ENCODE assay signal across 21 cellular contexts in genomic region chr10:53489783-53490182, GRCh38.
DNase-seq lines count a peak whose midpoint lies in the region; TF ChIP-seq lines count a peak whose summit lies in the region.
"Had no signal": no experiment of that assay in that cellular context is flagged by ENCODE, and none has a peak within 500 bp of the region (broad histone marks: within the 10 kb centered on the region; RNA-seq: fewer than 3 reads in every experiment).

No MANE protein-coding gene starts in this region.

- H3K36me3 Mint-ChIP-seq in endodermal cell (ENCODE audit: low read depth): peaks cover 36% of the 10 kb centered on the region
- H3K36me3 Mint-ChIP-seq: CD14-positive monocyte; CD8-positive, alpha-beta memory T cell had no signal

- H3K79me1 ChIP-seq in mesendoderm (ENCODE audit: low read length): no peaks in the 10 kb centered on the region

- 37 to 45% methylated on average over 2 to 3 of the region's 3 CpGs for WGBS in endodermal cell (ENCODE audit: insufficient coverage in 1 of 2, insufficient read length in 1 of 2), 2 experiments
- WGBS in mesendoderm (ENCODE audit: extremely low coverage, insufficient coverage, low lambda C conversion rate): no CpG with 5 or more reads among the region's 3 CpGs
- WGBS in smooth muscle cell (ENCODE audit: low lambda C conversion rate): 30% methylated on average over 3 of the region's 3 CpGs
- WGBS in adrenal gland, 4 donors: 48 to 64% (median 57%) methylated on average over 3 of the region's 3 CpGs

- H3K9me3 ChIP-seq in HUES48 (ENCODE audit: control insufficient read depth, insufficient read depth, low read length) (peaks cover 29% of the 10 kb centered on the region), endodermal cell (ENCODE audit: control insufficient read depth, low read length) (peaks cover 63% of the 10 kb centered on the region), smooth muscle cell (replicated peaks; ENCODE audit: low read depth) (peaks cover 5% of the 10 kb centered on the region), adrenal gland (replicated peaks in 1 of 3) (no peaks in the 10 kb centered on the region)
- H3K9me3 ChIP-seq: A549, BE2C had no signal

- H2BK120ac ChIP-seq in mesendoderm (ENCODE audit: low read depth, low read length): peak overlapping the region; percentile 51

- H2AFZ ChIP-seq in smooth muscle cell (ENCODE audit: low read depth): peak overlapping the region; percentile 50

- no peak overlapping the region for H2AK5ac ChIP-seq in mesendoderm (ENCODE audit: low read length)

- TF ChIP-seq CTCF in endodermal cell (conservative IDR thresholded peaks at IDR 0.05) (peak; percentile 24), smooth muscle cell (IDR thresholded peaks at IDR 0.05; ENCODE audit: borderline replicate concordance, insufficient read depth, poor library complexity, severe bottlenecking) (no peak), adrenal gland (IDR thresholded peaks at IDR 0.05) (no peak)

- no peak overlapping the region for H3K4me3 ChIP-seq in HUES48 (ENCODE audit: low read depth, low read length)
- H3K4me3 ChIP-seq in endodermal cell (ENCODE audit: low read length): peak overlapping the region; percentile 11
- H3K4me3 ChIP-seq in mesendoderm (ENCODE audit: low read length): no peak overlapping the region
- no peak overlapping the region for H3K4me3 ChIP-seq in smooth muscle cell
- no peak overlapping the region for H3K4me3 ChIP-seq in adrenal gland
- H3K4me3 ChIP-seq: A549; BLaER1 treated with 17β-estradiol and CSF1 and Interleukin-3, amounts not matched to agents 10 nM and 100 nM had no signal

- H3K4me3 Mint-ChIP-seq in endodermal cell: no peak overlapping the region
- H3K4me3 Mint-ChIP-seq: CD14-positive monocyte; CD4-positive, alpha-beta T cell; CD8-positive, alpha-beta memory T cell had no signal

- no peaks in the 10 kb centered on the region for H3F3A ChIP-seq in smooth muscle cell (ENCODE audit: low read depth)

- H3K18ac ChIP-seq in mesendoderm (ENCODE audit: low read length): peak overlapping the region; percentile 56

- TF ChIP-seq POLR2A in adrenal gland (IDR thresholded peaks at IDR 0.05): no peak

- H3K79me2 ChIP-seq in mesendoderm (ENCODE audit: control insufficient read depth, insufficient read depth, low read length) (no peaks in the 10 kb centered on the region), smooth muscle cell (ENCODE audit: low read depth) (no peaks in the 10 kb centered on the region)

- peak overlapping the region; percentile 71 for H3K27ac ChIP-seq in HUES48 (ENCODE audit: low read depth, low read length)
- peak overlapping the region; percentile 68 for H3K27ac ChIP-seq in endodermal cell (ENCODE audit: low read depth, low read length)
- H3K27ac ChIP-seq in mesendoderm (ENCODE audit: low read depth, low read length): peak overlapping the region; percentile 94
- H3K27ac ChIP-seq in smooth muscle cell (ENCODE audit: low read depth): no peak overlapping the region
- no peak overlapping the region for H3K27ac ChIP-seq in adrenal gland
- H3K27ac ChIP-seq: A549; BLaER1 treated with 17β-estradiol and CSF1 and Interleukin-3, amounts not matched to agents 10 nM and 100 nM had no signal

- H3K27ac Mint-ChIP-seq in endodermal cell: peak overlapping the region; percentile 87
- H3K27ac Mint-ChIP-seq: CD14-positive monocyte; CD4-positive, alpha-beta T cell; CD8-positive, alpha-beta memory T cell had no signal

- H3K27me3 ChIP-seq in HUES48 (ENCODE audit: control insufficient read depth, insufficient read depth, low read length): no peaks in the 10 kb centered on the region
- H3K27me3 ChIP-seq in endodermal cell (ENCODE audit: control insufficient read depth, insufficient read depth, low read length, poor library complexity, severe bottlenecking): no peaks in the 10 kb centered on the region
- no peaks in the 10 kb centered on the region for H3K27me3 ChIP-seq in mesendoderm (ENCODE audit: insufficient read depth, low read length, poor library complexity)
- H3K27me3 ChIP-seq in smooth muscle cell (ENCODE audit: low read depth): no peaks in the 10 kb centered on the region
- no peaks in the 10 kb centered on the region for H3K27me3 ChIP-seq in adrenal gland
- H3K27me3 ChIP-seq: BE2C; BLaER1 treated with 17β-estradiol and CSF1 and Interleukin-3, amounts not matched to agents 10 nM and 100 nM had no signal

- peaks cover 12% of the 10 kb centered on the region for H3K4me1 Mint-ChIP-seq in endodermal cell
- H3K4me1 Mint-ChIP-seq: CD14-positive monocyte; CD8-positive, alpha-beta memory T cell had no signal

- intact Hi-C loops in adrenal gland (cut with DNase I): no loop called here

- H3K4me2 ChIP-seq in mesendoderm (ENCODE audit: low read length): no peak overlapping the region
- H3K4me2 ChIP-seq in smooth muscle cell: no peak overlapping the region
- H3K4me2 ChIP-seq: A549; BLaER1 treated with 17β-estradiol and CSF1 and Interleukin-3, amounts not matched to agents 10 nM and 100 nM had no signal

- no peaks in the 10 kb centered on the region for H3K27me3 Mint-ChIP-seq in endodermal cell (ENCODE audit: insufficient read depth)
- H3K27me3 Mint-ChIP-seq: CD4-positive, alpha-beta T cell; CD8-positive, alpha-beta memory T cell had no signal

- H4K8ac ChIP-seq in mesendoderm (ENCODE audit: low read depth, low read length): no peak overlapping the region

- H3K4me1 ChIP-seq in HUES48 (ENCODE audit: control insufficient read depth, insufficient read depth, low read length) (peaks cover 18% of the 10 kb centered on the region), endodermal cell (ENCODE audit: control insufficient read depth, insufficient read depth, low read length) (peaks cover 9% of the 10 kb centered on the region), mesendoderm (ENCODE audit: control insufficient read depth, low read depth, low read length) (no peaks in the 10 kb centered on the region), smooth muscle cell (ENCODE audit: low read depth) (no peaks in the 10 kb centered on the region), adrenal gland (replicated peaks in 1 of 2) (no peaks in the 10 kb centered on the region)
- H3K4me1 ChIP-seq: A549; BLaER1 treated with 17β-estradiol and CSF1 and Interleukin-3, amounts not matched to agents 10 nM and 100 nM had no signal

- DNase-seq in endodermal cell (peak; percentile 56), mesendoderm (peak; percentile 89), smooth muscle cell (lab: John Stamatoyannopoulos, UW; ENCODE audit: unreplicated experiment) (no peak), adrenal gland (no peak), NCI-H1436 treated with DMSO at 0.1 percent for 48 hours (lab: John Stamatoyannopoulos, UW) (no peak), SKM-1 treated with dmso at 0.1 percent for 144 hours (lab: John Stamatoyannopoulos, UW; ENCODE audit: unreplicated experiment) (no peak)
- DNase-seq: 8988T; ACHN; AML-193; CD4-positive, alpha-beta T cell; CD8-positive, alpha-beta memory T cell; DMS 273 treated with DMSO at 0.1 percent for 48 hours; DMS79; GF-D8; GOT3; H7 had no signal

- H4K5ac ChIP-seq in mesendoderm (ENCODE audit: low read length): no peak overlapping the region

- peak overlapping the region; percentile 51 for H2BK5ac ChIP-seq in mesendoderm (ENCODE audit: low read length)

- no peak overlapping the region for H2BK15ac ChIP-seq in mesendoderm (replicated peaks; ENCODE audit: low read depth)

- no peak overlapping the region for H3K4ac ChIP-seq in mesendoderm (ENCODE audit: low read depth, low read length)

- H3K36me3 ChIP-seq in HUES48 (ENCODE audit: control insufficient read depth, insufficient read depth, low read length) (peaks cover 19% of the 10 kb centered on the region), endodermal cell (ENCODE audit: control insufficient read depth, insufficient read depth, low read length) (peaks cover 10% of the 10 kb centered on the region), mesendoderm (ENCODE audit: control insufficient read depth, insufficient read depth, low read length) (no peaks in the 10 kb centered on the region), smooth muscle cell (ENCODE audit: low read depth) (no peaks in the 10 kb centered on the region), adrenal gland (replicated peaks in 1 of 2) (no peaks in the 10 kb centered on the region)
- H3K36me3 ChIP-seq: BE2C; BLaER1 treated with 17β-estradiol and CSF1 and Interleukin-3, amounts not matched to agents 10 nM and 100 nM had no signal

- H3K56ac ChIP-seq in mesendoderm (ENCODE audit: low read length): peak overlapping the region; percentile 70

- H4K20me1 ChIP-seq in smooth muscle cell (ENCODE audit: low read depth): no peaks in the 10 kb centered on the region
- H4K20me1 ChIP-seq: BLaER1 treated with 17β-estradiol and CSF1 and Interleukin-3, amounts not matched to agents 10 nM and 100 nM had no signal

- H3K23ac ChIP-seq in mesendoderm (ENCODE audit: low read length): no peak overlapping the region

- H3K9ac ChIP-seq in HUES48 (ENCODE audit: low read depth, low read length) (no peak overlapping the region), endodermal cell (ENCODE audit: extremely low read depth, low read length, poor library complexity, severe bottlenecking) (peak overlapping the region; percentile 22), mesendoderm (ENCODE audit: low read length) (no peak overlapping the region), smooth muscle cell (ENCODE audit: low read depth) (no peak overlapping the region)
- H3K9ac ChIP-seq: BLaER1 treated with 17β-estradiol and CSF1 and Interleukin-3, amounts not matched to agents 10 nM and 100 nM had no signal

- peaks cover 61% of the 10 kb centered on the region for H3K9me3 Mint-ChIP-seq in endodermal cell

Comparison
In these comparisons a context has a peak if more than half of its experiments do, and no peak if none do; other contexts are left out.
1. H3K27ac ChIP-seq: peak in HUES48 (single experiment), endodermal cell (single experiment) and mesendoderm (single experiment); none in smooth muscle cell (single experiment) and adrenal gland (0 of 5).
2. DNase-seq: peak in endodermal cell (single experiment) and mesendoderm (single experiment); none in smooth muscle cell (single experiment), adrenal gland (0 of 7), NCI-H1436 treated with DMSO at 0.1 percent for 48 hours (single experiment) and SKM-1 treated with dmso at 0.1 percent for 144 hours (single experiment).